19 cellular contexts compared by ENCODE assay signal in genomic region chr13:110438211-110438610, GRCh38.
A peak's percentile ranks its signal among the peaks of the same experiment; 100 is the strongest.
DNase-seq lines count a peak whose midpoint lies in the region; ATAC-seq, FAIRE-seq and TF ChIP-seq lines count a peak whose summit lies in the region.
"Had no signal": no experiment of that assay in that cellular context is flagged by ENCODE, and none has a peak within 500 bp of the region (broad histone marks: within the 10 kb centered on the region; RNA-seq: fewer than 3 reads in every experiment).

No MANE protein-coding gene starts in this region.

- WGBS in K562 (ENCODE audit: insufficient coverage, low coverage, missing lambda C conversion rate), result 6% methylated on average over 9 of the region's 19 CpGs
- WGBS in right cardiac atrium, result 84% methylated on average over 19 of the region's 19 CpGs
- 79 to 89% (median 84%) methylated on average over 18 to 19 of the region's 19 CpGs for WGBS in stomach, 5 donors

- H3K27me3 ChIP-seq in K562 (ENCODE audit: control insufficient read depth in 2 of 2, insufficient read depth in 2 of 2, low read length in 2 of 2) (peaks cover 32 to 56% of the 10 kb centered on the region in 2 experiments), right cardiac atrium (ENCODE audit: control insufficient read depth, insufficient read depth) (no peaks in the 10 kb centered on the region), stomach (no peaks in the 10 kb centered on the region), Caco-2 (replicated peaks; ENCODE audit: control insufficient read depth, insufficient read depth, low read length) (no peaks in the 10 kb centered on the region)
- H3K27me3 ChIP-seq: BE2C had no signal

- TF ChIP-seq EP300 in K562 (IDR thresholded peaks at IDR 0.05; ENCODE audit: low read length) (no peak), stomach (IDR thresholded peaks at IDR 0.05) (peak; percentile 16)

- DNase-seq in K562 (ENCODE audit: extremely low read depth in 1 of 4, low spot score in 3 of 4), result peak in 3 of 4 experiments; percentile 10 to 12 (median 11)
- no peak for DNase-seq in endothelial cell (ENCODE audit: low spot score)
- peak in 1 of 3 donors; percentile 52 for DNase-seq in right cardiac atrium
- DNase-seq in stomach, result no peak
- DNase-seq in activated T-cell treated with anti-CD3 and anti-CD28 coated beads for 4 hours, result no peak
- DNase-seq in Caco-2, result no peak
- DNase-seq: BE2C, EL, IMR-90, NCI-H1105, NCI-H146, NCI-H2029, NCI-H226, NCI-H510A treated with DMSO at 0.1 percent for 48 hours, NCI-H82, SHP77 had no signal

- peaks cover 17% of the 10 kb centered on the region for H3K27me3 Mint-ChIP-seq in endothelial cell (ENCODE audit: unreplicated experiment)
- H3K27me3 Mint-ChIP-seq in Caco-2 (ENCODE audit: insufficient read depth, unreplicated experiment), result no peaks in the 10 kb centered on the region

- H2AFZ ChIP-seq in K562 (ENCODE audit: low read depth, low read length), result no peak overlapping the region

- FAIRE-seq in K562 (lab: Jason Lieb, UNC), result no peak
- FAIRE-seq: A549, HTR-8/SVneo had no signal

- no peaks in the 10 kb centered on the region for H3K4me1 Mint-ChIP-seq in endothelial cell (ENCODE audit: unreplicated experiment)
- H3K4me1 Mint-ChIP-seq in Caco-2 (ENCODE audit: low read depth, unreplicated experiment), result no peaks in the 10 kb centered on the region

- no peak overlapping the region for H3K4me3 Mint-ChIP-seq in endothelial cell (ENCODE audit: unreplicated experiment)
- no peak overlapping the region for H3K4me3 Mint-ChIP-seq in Caco-2 (ENCODE audit: unreplicated experiment)

- peaks cover 68% of the 10 kb centered on the region for H3K36me3 Mint-ChIP-seq in endothelial cell (ENCODE audit: low read depth, unreplicated experiment)
- H3K36me3 Mint-ChIP-seq in Caco-2 (ENCODE audit: insufficient read depth, unreplicated experiment), result no peaks in the 10 kb centered on the region

- intact Hi-C loops in K562 (cut with micrococcal nuclease) (no loop called here), right cardiac atrium (cut with DNase I) (loop anchor here in 1 of 4 donors (10.0 kb wide), 1 partner anchor 223 kb away; no protein-coding TSS in a partner anchor), stomach (cut with DNase I; ENCODE audit: low total_unique reads) (no loop called here), Caco-2 (cut with micrococcal nuclease; ENCODE audit: unreplicated experiment) (no loop called here)

- no peak overlapping the region for H3K4me2 ChIP-seq in K562 (ENCODE audit: insufficient read depth, low read length)
- H3K4me2 ChIP-seq: A549 had no signal

- no peaks in the 10 kb centered on the region for H4K20me1 ChIP-seq in K562 (replicated peaks; ENCODE audit: control insufficient read depth, insufficient read depth, low read length)

- in situ Hi-C loops in K562 (cut with MboI), result no loop called here

- TF ChIP-seq RAD21 in K562 (CRISPR knock-in tag; conservative IDR thresholded peaks at IDR 0.05 in 1 of 2, IDR thresholded peaks at IDR 0.05 in 1 of 2), result no peak

- H3K9ac ChIP-seq in K562 (ENCODE audit: insufficient read depth in 1 of 2, low read depth in 2 of 2, low read length in 2 of 2), result no peak overlapping the region

- peaks cover 0 to 6% of the 10 kb centered on the region in 2 experiments; a peak in 1 of 5 replicates for H3K4me1 ChIP-seq in K562 (replicated peaks in 1 of 2; ENCODE audit: control insufficient read depth in 2 of 2, insufficient read depth in 2 of 2, low read length in 2 of 2)
- peaks cover 2% of the 10 kb centered on the region for H3K4me1 ChIP-seq in right cardiac atrium (ENCODE audit: control insufficient read depth, insufficient read depth, low read length)
- peaks cover 0 to 16% (median 4%) of the 10 kb centered on the region in 4 donors for H3K4me1 ChIP-seq in stomach
- H3K4me1 ChIP-seq in Caco-2, result peaks cover 23% of the 10 kb centered on the region

- H3K79me2 ChIP-seq in K562 (ENCODE audit: control insufficient read depth, insufficient read depth, low read length), result no peaks in the 10 kb centered on the region

- CTCF ChIA-PET in K562 (lab: Yijun Ruan, JAX; ENCODE audit: low intra/inter-chr PET ratio) (no interaction called here), Caco-2 (lab: Charles Lee) (no interaction called here)

- H3K27ac Mint-ChIP-seq in endothelial cell (ENCODE audit: unreplicated experiment) (peak overlapping the region; percentile 30), Caco-2 (ENCODE audit: unreplicated experiment) (no peak overlapping the region)

- H3K4me3 ChIP-seq in K562 (no peak overlapping the region), right cardiac atrium (ENCODE audit: low read length) (no peak overlapping the region), stomach (no peak overlapping the region), Caco-2 (ENCODE audit: low read depth, low read length) (no peak overlapping the region)
- H3K4me3 ChIP-seq: A549 had no signal

- no peaks in the 10 kb centered on the region for H3K36me3 ChIP-seq in K562 (ENCODE audit: control insufficient read depth, insufficient read depth, low read length)
- H3K36me3 ChIP-seq in stomach, result peaks cover 24 to 83% (median 69%) of the 10 kb centered on the region in 4 donors
- H3K36me3 ChIP-seq in Caco-2 (ENCODE audit: control insufficient read depth, insufficient read depth, low read length), result no peaks in the 10 kb centered on the region
- H3K36me3 ChIP-seq: BE2C had no signal

- ATAC-seq in K562, result peak; percentile 53; the same call in 2 of the 3 replicates
- ATAC-seq in right cardiac atrium, result peak; percentile 23 to 43
- no peak for ATAC-seq in GM18861 (IDR thresholded peaks at IDR 0.05; ENCODE audit: unreplicated experiment)
- ATAC-seq: A549 had no signal

- H3K27ac ChIP-seq in K562 (ENCODE audit: extremely low read depth, low read depth, low read length) (no peak overlapping the region), right cardiac atrium (ENCODE audit: low read length) (no peak overlapping the region), stomach (peak overlapping the region in 1 of 5 donors; percentile 52)
- H3K27ac ChIP-seq: A549 had no signal

- H3K9me3 Mint-ChIP-seq in endothelial cell (ENCODE audit: unreplicated experiment) (no peaks in the 10 kb centered on the region), Caco-2 (ENCODE audit: unreplicated experiment) (no peaks in the 10 kb centered on the region)

- POLR2A ChIA-PET in K562 (lab: Yijun Ruan, JAX), result no interaction called here
- POLR2A ChIA-PET in Caco-2 (lab: Charles Lee), result no interaction called here

- BruUV-seq in K562 (replicated peaks; lab: Mats Ljungman, UMichigan) (no TSS peak), Caco-2 (replicated peaks; lab: Mats Ljungman, UMichigan) (no TSS peak)

- H3K9me1 ChIP-seq in K562 (ENCODE audit: control insufficient read depth, insufficient read depth, low read length), result no peaks in the 10 kb centered on the region

- TF ChIP-seq POLR2A in K562 (conservative IDR thresholded peaks at IDR 0.05), result no peak
- no peak for TF ChIP-seq POLR2A in stomach (IDR thresholded peaks at IDR 0.05)

- H3K9me3 ChIP-seq in K562 (replicated peaks; ENCODE audit: control insufficient read depth, insufficient read depth, low read depth, low read length) (no peaks in the 10 kb centered on the region), right cardiac atrium (ENCODE audit: control insufficient read depth, low read length) (no peaks in the 10 kb centered on the region), stomach (no peaks in the 10 kb centered on the region), Caco-2 (no peaks in the 10 kb centered on the region)
- H3K9me3 ChIP-seq: A549, BE2C had no signal

- no peak for TF ChIP-seq CTCF in K562 (IDR thresholded peaks at IDR 0.05 in 2 of 3, conservative IDR thresholded peaks at IDR 0.05 in 1 of 3; ENCODE audit: insufficient read depth in 2 of 3, low read depth in 1 of 3, low read length in 3 of 3)
- no peak for TF ChIP-seq CTCF in endothelial cell (IDR thresholded peaks at IDR 0.05; ENCODE audit: unreplicated experiment)
- TF ChIP-seq CTCF in stomach (IDR thresholded peaks at IDR 0.05), result no peak
- no peak for TF ChIP-seq CTCF in Caco-2 (IDR thresholded peaks at IDR 0.05; ENCODE audit: insufficient read depth in 1 of 2, low read depth in 1 of 2, low read length in 1 of 2, severe bottlenecking in 1 of 2, unreplicated experiment in 1 of 2)

TF ChIP-seq in K562, 482 proteins besides CTCF, POLR2A, EP300 and RAD21 (continues in another document):
- TF ChIP-seq NBN (IDR thresholded peaks at IDR 0.05; ENCODE audit: low read depth) (no peak), DDX20 (tag; IDR thresholded peaks at IDR 0.05; ENCODE audit: low read depth) (no peak), FOXJ2 (tag; IDR thresholded peaks at IDR 0.05) (no peak), RAD51 (IDR thresholded peaks at IDR 0.05; ENCODE audit: borderline replicate concordance, low read depth) (peak; percentile 42; the same call in 1 of the 2 replicates), SAFB (IDR thresholded peaks at IDR 0.05; ENCODE audit: borderline replicate concordance, low read depth, low read length) (no peak), ILK (tag; IDR thresholded peaks at IDR 0.05; ENCODE audit: borderline replicate concordance, low read depth) (no peak), KLF6 (CRISPR knock-in tag; IDR thresholded peaks at IDR 0.05; ENCODE audit: borderline replicate concordance) (no peak), ELK1 (CRISPR knock-in tag; IDR thresholded peaks at IDR 0.05) (no peak), RBM25 (IDR thresholded peaks at IDR 0.05; ENCODE audit: low read depth, low read length, severe bottlenecking) (no peak), SLC30A9 (CRISPR knock-in tag; IDR thresholded peaks at IDR 0.05) (no peak), SNRNP70 (optimal IDR thresholded peaks at IDR 0.05; ENCODE audit: low read depth, low read length) (no peak), HMG20A (CRISPR knock-in tag; conservative IDR thresholded peaks at IDR 0.05) (no peak)
- TF ChIP-seq, protein P1, sequence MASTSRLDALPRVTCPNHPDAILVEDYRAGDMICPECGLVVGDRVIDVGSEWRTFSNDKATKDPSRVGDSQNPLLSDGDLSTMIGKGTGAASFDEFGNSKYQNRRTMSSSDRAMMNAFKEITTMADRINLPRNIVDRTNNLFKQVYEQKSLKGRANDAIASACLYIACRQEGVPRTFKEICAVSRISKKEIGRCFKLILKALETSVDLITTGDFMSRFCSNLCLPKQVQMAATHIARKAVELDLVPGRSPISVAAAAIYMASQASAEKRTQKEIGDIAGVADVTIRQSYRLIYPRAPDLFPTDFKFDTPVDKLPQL (IDR thresholded peaks at IDR 0.05; ENCODE audit: extremely low read depth, insufficient read length), result no peak

Comparison
In these comparisons a context has a peak if more than half of its experiments do, and no peak if none do; other contexts are left out.
1. DNase-seq: peak in K562 (3 of 4); none in endothelial cell (single experiment), stomach (single experiment), activated T-cell treated with anti-CD3 and anti-CD28 coated beads for 4 hours (single experiment) and Caco-2 (0 of 2).